ENCODE assay signal across 1 cellular context in the genomic region with DNA sequence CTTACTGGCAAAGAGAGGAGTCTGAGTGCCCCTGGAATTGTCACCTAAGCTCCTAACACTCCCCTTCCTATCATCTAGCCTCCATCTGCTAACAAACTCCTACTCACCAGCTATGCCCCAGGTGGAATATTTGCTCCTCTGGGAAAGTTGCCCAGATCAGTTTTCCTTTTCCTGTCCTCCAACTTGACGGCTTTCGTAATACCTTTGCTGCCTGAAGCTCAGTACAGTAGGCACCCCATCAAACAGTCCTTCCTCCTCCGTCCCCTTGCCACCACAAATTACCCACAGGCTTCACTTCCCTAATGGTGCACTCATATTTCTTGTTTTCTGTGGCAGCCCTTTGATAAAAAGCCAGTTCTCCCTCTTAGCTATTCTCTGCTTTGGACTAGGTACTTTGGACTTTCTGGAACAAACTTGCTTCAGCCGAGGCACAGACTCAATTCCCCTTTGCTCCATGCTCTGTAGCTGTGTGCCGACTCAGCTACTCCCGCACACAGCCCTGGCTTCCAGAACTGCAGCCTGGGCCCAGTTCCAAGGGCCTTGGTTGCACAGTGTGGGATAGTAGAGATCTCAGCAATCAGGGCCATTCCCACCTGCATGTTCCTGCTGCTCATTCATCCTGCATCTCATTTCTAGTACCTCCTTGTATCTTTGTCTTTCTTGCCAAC.
TF ChIP-seq lines count a peak whose summit lies in the region.

No MANE protein-coding gene starts in this region.

TF ChIP-seq in IMR-90, 13 proteins besides CTCF, POLR2A, EP300 and RAD21:
- TF ChIP-seq, protein P1, sequence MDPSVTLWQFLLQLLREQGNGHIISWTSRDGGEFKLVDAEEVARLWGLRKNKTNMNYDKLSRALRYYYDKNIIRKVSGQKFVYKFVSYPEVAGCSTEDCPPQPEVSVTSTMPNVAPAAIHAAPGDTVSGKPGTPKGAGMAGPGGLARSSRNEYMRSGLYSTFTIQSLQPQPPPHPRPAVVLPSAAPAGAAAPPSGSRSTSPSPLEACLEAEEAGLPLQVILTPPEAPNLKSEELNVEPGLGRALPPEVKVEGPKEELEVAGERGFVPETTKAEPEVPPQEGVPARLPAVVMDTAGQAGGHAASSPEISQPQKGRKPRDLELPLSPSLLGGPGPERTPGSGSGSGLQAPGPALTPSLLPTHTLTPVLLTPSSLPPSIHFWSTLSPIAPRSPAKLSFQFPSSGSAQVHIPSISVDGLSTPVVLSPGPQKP (IDR thresholded peaks at IDR 0.05; ENCODE audit: borderline replicate concordance, low read depth, low read length): no peak
- TF ChIP-seq CEBPB (IDR thresholded peaks at IDR 0.05; ENCODE audit: low read depth, low read length) (no peak), FOS (IDR thresholded peaks at IDR 0.05; ENCODE audit: low read depth, low read length) (no peak), MAZ (IDR thresholded peaks at IDR 0.05; ENCODE audit: borderline replicate concordance, low read depth, low read length) (no peak), MAFK (IDR thresholded peaks at IDR 0.05; ENCODE audit: low read depth, low read length) (no peak), MXI1 (IDR thresholded peaks at IDR 0.05; ENCODE audit: borderline replicate concordance, low read depth, low read length) (no peak), RFX5 (IDR thresholded peaks at IDR 0.05; ENCODE audit: low read depth, low read length) (no peak), SMC3 (IDR thresholded peaks at IDR 0.05; ENCODE audit: low read depth, low read length) (no peak), BHLHE40 (IDR thresholded peaks at IDR 0.05; ENCODE audit: low read depth, low read length) (no peak), RCOR1 (IDR thresholded peaks at IDR 0.05; ENCODE audit: insufficient replicate concordance, low read length) (no peak), CHD1 (IDR thresholded peaks at IDR 0.05; ENCODE audit: low read depth, low read length) (no peak), NFE2L2 (IDR thresholded peaks at IDR 0.05; ENCODE audit: low read depth, low read length) (no peak)
- TF ChIP-seq, protein P2, sequence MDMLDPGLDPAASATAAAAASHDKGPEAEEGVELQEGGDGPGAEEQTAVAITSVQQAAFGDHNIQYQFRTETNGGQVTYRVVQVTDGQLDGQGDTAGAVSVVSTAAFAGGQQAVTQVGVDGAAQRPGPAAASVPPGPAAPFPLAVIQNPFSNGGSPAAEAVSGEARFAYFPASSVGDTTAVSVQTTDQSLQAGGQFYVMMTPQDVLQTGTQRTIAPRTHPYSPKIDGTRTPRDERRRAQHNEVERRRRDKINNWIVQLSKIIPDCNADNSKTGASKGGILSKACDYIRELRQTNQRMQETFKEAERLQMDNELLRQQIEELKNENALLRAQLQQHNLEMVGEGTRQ (IDR thresholded peaks at IDR 0.05; ENCODE audit: low read depth, low read length): no peak
